In genomic region chr13:19052180-19052579, GRCh38 we compare ENCODE assay signal across 17 cellular contexts.
DNase-seq lines count a peak whose midpoint lies in the region; ATAC-seq, FAIRE-seq and TF ChIP-seq lines count a peak whose summit lies in the region.
"Had no signal": no experiment of that assay in that cellular context is flagged by ENCODE, and none has a peak within 500 bp of the region (broad histone marks: within the 10 kb centered on the region; RNA-seq: fewer than 3 reads in every experiment).

No MANE protein-coding gene starts in this region.

- no peaks in the 10 kb centered on the region for H3K27me3 ChIP-seq in IMR-90 (ENCODE audit: control insufficient read depth, insufficient read depth, low read length)
- H3K27me3 ChIP-seq in astrocyte (ENCODE audit: insufficient read depth, low read length): no peaks in the 10 kb centered on the region
- H3K27me3 ChIP-seq in iPS-20b (ENCODE audit: insufficient read depth, low read length): no peaks in the 10 kb centered on the region
- no peaks in the 10 kb centered on the region for H3K27me3 ChIP-seq in foreskin keratinocyte
- H3K27me3 ChIP-seq: BLaER1 treated with 17β-estradiol and CSF1 and Interleukin-3, amounts not matched to agents 10 nM and 100 nM had no signal

- FAIRE-seq in astrocyte (lab: Jason Lieb, UNC): no peak
- FAIRE-seq: GM19239, K562 had no signal

- TF ChIP-seq POLR2A in IMR-90 (IDR thresholded peaks at IDR 0.05; ENCODE audit: low read depth, low read length): no peak

- no peak overlapping the region for H2AK5ac ChIP-seq in IMR-90 (ENCODE audit: low read depth, low read length)

- intact Hi-C loops in IMR-90 (cut with micrococcal nuclease): no loop called here

- H3K27me3 Mint-ChIP-seq in astrocyte (ENCODE audit: low read depth, unreplicated experiment): no peaks in the 10 kb centered on the region
- H3K27me3 Mint-ChIP-seq: B cell had no signal

- dilution Hi-C loops in IMR-90 (cut with HindIII; ENCODE audit: low sequenced_read_pairs, unreplicated experiment): no loop called here

- no peak overlapping the region for H4K5ac ChIP-seq in IMR-90 (ENCODE audit: low read depth, low read length)

- no peak overlapping the region for H3K23ac ChIP-seq in IMR-90 (ENCODE audit: low read depth, low read length)

- no peak overlapping the region for H3K14ac ChIP-seq in IMR-90 (replicated peaks; ENCODE audit: low read depth, low read length)

- no peak for TF ChIP-seq CTCF in IMR-90 (conservative IDR thresholded peaks at IDR 0.05; ENCODE audit: low read depth, low read length)
- TF ChIP-seq CTCF in astrocyte (IDR thresholded peaks at IDR 0.05; ENCODE audit: insufficient read depth, low read depth, low read length): no peak
- no peak for TF ChIP-seq CTCF in foreskin keratinocyte (conservative IDR thresholded peaks at IDR 0.05)

- no peak overlapping the region for H3K4me3 Mint-ChIP-seq in astrocyte (ENCODE audit: unreplicated experiment)
- H3K4me3 Mint-ChIP-seq: B cell; CD8-positive, alpha-beta T cell; HFFc6 had no signal

- no peak overlapping the region for H3K18ac ChIP-seq in IMR-90 (ENCODE audit: low read depth, low read length)

- no peak overlapping the region for H4K8ac ChIP-seq in IMR-90 (ENCODE audit: low read depth in 2 of 2, low read length in 2 of 2)

- no peak overlapping the region for H2BK20ac ChIP-seq in IMR-90 (ENCODE audit: low read depth, low read length)

- H4K91ac ChIP-seq in IMR-90 (ENCODE audit: insufficient read depth, low read depth, low read length): no peak overlapping the region

- in situ Hi-C loops in IMR-90 (cut with MboI; ENCODE audit: low sequenced_read_pairs): no loop called here

- peaks cover 30% of the 10 kb centered on the region for H3K9me3 Mint-ChIP-seq in astrocyte (ENCODE audit: unreplicated experiment)

- H3K9me3 ChIP-seq in IMR-90 (ENCODE audit: control insufficient read depth, insufficient read depth, low read length) (peaks cover 60% of the 10 kb centered on the region), astrocyte (ENCODE audit: insufficient read depth, low read depth, low read length) (peaks cover 39% of the 10 kb centered on the region), iPS-20b (ENCODE audit: insufficient read depth, low read depth, low read length) (peaks cover 89% of the 10 kb centered on the region)
- H3K9me3 ChIP-seq: BLaER1 treated with 17β-estradiol and CSF1 and Interleukin-3, amounts not matched to agents 10 nM and 100 nM had no signal

- H3K4ac ChIP-seq in IMR-90 (ENCODE audit: low read depth, low read length): no peak overlapping the region

- no peaks in the 10 kb centered on the region for H3K4me1 Mint-ChIP-seq in astrocyte (ENCODE audit: low read depth, unreplicated experiment)
- H3K4me1 Mint-ChIP-seq: B cell had no signal

- H2BK5ac ChIP-seq in IMR-90 (ENCODE audit: low read depth, low read length, poor library complexity, severe bottlenecking): no peak overlapping the region

- H3K9ac ChIP-seq in IMR-90 (ENCODE audit: low read depth, low read length) (no peak overlapping the region), astrocyte (ENCODE audit: low read length) (no peak overlapping the region), iPS-20b (ENCODE audit: low read depth, low read length) (no peak overlapping the region)
- H3K9ac ChIP-seq: BLaER1 treated with 17β-estradiol and CSF1 and Interleukin-3, amounts not matched to agents 10 nM and 100 nM had no signal

- H2AFZ ChIP-seq in IMR-90 (replicated peaks; ENCODE audit: low read length, poor library complexity) (no peak overlapping the region), astrocyte (ENCODE audit: low read depth, low read length) (no peak overlapping the region)

- no peaks in the 10 kb centered on the region for H3K36me3 Mint-ChIP-seq in astrocyte (ENCODE audit: low read depth, unreplicated experiment)
- H3K36me3 Mint-ChIP-seq: CD8-positive, alpha-beta T cell had no signal

- no peaks in the 10 kb centered on the region for H3K79me2 ChIP-seq in astrocyte (ENCODE audit: insufficient read depth, low read length)

- TF ChIP-seq RAD21 in IMR-90 (IDR thresholded peaks at IDR 0.05; ENCODE audit: low read length): no peak

- DNase-seq in IMR-90: no peak
- no peak for DNase-seq in astrocyte (ENCODE audit: low read depth)
- no peak for DNase-seq in foreskin keratinocyte
- no peak for DNase-seq in NCI-H524 (lab: John Stamatoyannopoulos, UW)
- DNase-seq: Calu3; CD8-positive, alpha-beta T cell; DMS79 treated with DMSO at 0.1 percent for 48 hours; GOT3; H7; HFFc6 had no signal

- no peak overlapping the region for H3K56ac ChIP-seq in IMR-90 (ENCODE audit: extremely low read depth, insufficient read depth, low read length)

- no peak for ATAC-seq in IMR-90 (ENCODE audit: low read depth)
- ATAC-seq in foreskin keratinocyte: no peak
- no peak for ATAC-seq in GM21526 (IDR thresholded peaks at IDR 0.05; ENCODE audit: low FRiP score, unreplicated experiment)
- ATAC-seq: CD8-positive, alpha-beta T cell; HCT116; K562 had no signal

- H4K20me1 ChIP-seq in IMR-90 (ENCODE audit: insufficient read depth, low read length) (no peaks in the 10 kb centered on the region), astrocyte (ENCODE audit: insufficient read depth, low read length) (no peaks in the 10 kb centered on the region)
- H4K20me1 ChIP-seq: BLaER1 treated with 17β-estradiol and CSF1 and Interleukin-3, amounts not matched to agents 10 nM and 100 nM had no signal

- no peak overlapping the region for H2BK120ac ChIP-seq in IMR-90 (ENCODE audit: low read depth, low read length)

- BruUV-seq in IMR-90 (replicated peaks; lab: Mats Ljungman, UMichigan): no TSS peak

- H3K27ac ChIP-seq in IMR-90 (ENCODE audit: insufficient read depth, low read length): no peak overlapping the region
- no peak overlapping the region for H3K27ac ChIP-seq in astrocyte (ENCODE audit: low read depth, low read length)
- no peak overlapping the region for H3K27ac ChIP-seq in iPS-20b (ENCODE audit: low read length)
- H3K27ac ChIP-seq in foreskin keratinocyte: no peak overlapping the region
- H3K27ac ChIP-seq: BLaER1 treated with 17β-estradiol and CSF1 and Interleukin-3, amounts not matched to agents 10 nM and 100 nM had no signal

- POLR2A ChIA-PET in IMR-90 (lab: Charles Lee; ENCODE audit: unreplicated experiment): no interaction called here

- H3K9me1 ChIP-seq in IMR-90 (ENCODE audit: insufficient read depth, low read length): no peaks in the 10 kb centered on the region

- H2AK9ac ChIP-seq in IMR-90 (replicated peaks; ENCODE audit: low read depth, low read length, poor library complexity): peak overlapping the region; percentile 51

- H3K36me3 ChIP-seq in IMR-90 (ENCODE audit: control insufficient read depth, insufficient read depth, low read length) (no peaks in the 10 kb centered on the region), astrocyte (ENCODE audit: insufficient read depth, low read length) (no peaks in the 10 kb centered on the region), iPS-20b (ENCODE audit: insufficient read depth, low read depth, low read length) (no peaks in the 10 kb centered on the region)
- H3K36me3 ChIP-seq: BLaER1 treated with 17β-estradiol and CSF1 and Interleukin-3, amounts not matched to agents 10 nM and 100 nM had no signal

- WGBS in IMR-90 (ENCODE audit: extremely low coverage in 2 of 2, insufficient read length in 1 of 2), 2 experiments: 88% methylated on average over 2 of the region's 6 CpGs; no CpG with 5 or more reads in 1 of the 2 experiments

- H3K27ac Mint-ChIP-seq in astrocyte (ENCODE audit: unreplicated experiment): no peak overlapping the region
- H3K27ac Mint-ChIP-seq: B cell; CD8-positive, alpha-beta T cell; HFFc6 had no signal

- no peaks in the 10 kb centered on the region for H3K79me1 ChIP-seq in IMR-90 (ENCODE audit: low read depth in 1 of 2, low read length in 2 of 2)

- no peak overlapping the region for H3K4me2 ChIP-seq in IMR-90 (ENCODE audit: low read depth, low read length)
- H3K4me2 ChIP-seq in astrocyte (ENCODE audit: low read length): no peak overlapping the region
- H3K4me2 ChIP-seq: BLaER1 treated with 17β-estradiol and CSF1 and Interleukin-3, amounts not matched to agents 10 nM and 100 nM had no signal

- no peak overlapping the region for H3K4me3 ChIP-seq in IMR-90 (ENCODE audit: insufficient read depth, low read depth, low read length)
- H3K4me3 ChIP-seq in astrocyte (ENCODE audit: insufficient read depth, low read depth, low read length): peak overlapping the region; percentile 10
- peak overlapping the region; percentile 38; the same call in 1 of the 2 replicates for H3K4me3 ChIP-seq in iPS-20b (ENCODE audit: low read length)
- H3K4me3 ChIP-seq: BLaER1 treated with 17β-estradiol and CSF1 and Interleukin-3, amounts not matched to agents 10 nM and 100 nM; K562 had no signal

- no peak overlapping the region for H2BK15ac ChIP-seq in IMR-90 (ENCODE audit: low read depth, low read length)

- CTCF ChIA-PET in IMR-90 (lab: Yijun Ruan, JAX): no interaction called here

- H3K4me1 ChIP-seq in IMR-90 (ENCODE audit: control insufficient read depth, insufficient read depth, low read length) (no peaks in the 10 kb centered on the region), astrocyte (ENCODE audit: insufficient read depth, low read length) (no peaks in the 10 kb centered on the region), iPS-20b (ENCODE audit: insufficient read depth, low read length) (no peaks in the 10 kb centered on the region), foreskin keratinocyte (no peaks in the 10 kb centered on the region)
- H3K4me1 ChIP-seq: BLaER1 treated with 17β-estradiol and CSF1 and Interleukin-3, amounts not matched to agents 10 nM and 100 nM had no signal

TF ChIP-seq in IMR-90, 13 proteins besides CTCF, POLR2A, EP300 and RAD21:
- TF ChIP-seq BHLHE40 (IDR thresholded peaks at IDR 0.05; ENCODE audit: low read depth, low read length) (no peak), MAZ (IDR thresholded peaks at IDR 0.05; ENCODE audit: borderline replicate concordance, low read depth, low read length) (no peak), NFE2L2 (IDR thresholded peaks at IDR 0.05; ENCODE audit: low read depth, low read length) (no peak), RFX5 (IDR thresholded peaks at IDR 0.05; ENCODE audit: low read depth, low read length) (no peak), FOS (IDR thresholded peaks at IDR 0.05; ENCODE audit: low read depth, low read length) (no peak)
